24 cellular contexts compared by ENCODE assay signal in genomic region chr11:44403587-44404322, GRCh38.
"Had no signal": no experiment of that assay in that cellular context is flagged by ENCODE, and none has a peak within 500 bp of the region (broad histone marks: within the 10 kb centered on the region; RNA-seq: fewer than 3 reads in every experiment).

No MANE protein-coding gene starts in this region.

- DNase-seq: activated B cell treated with CpG ODN at 0.5 μM for 24 hours; activated CD4-positive, alpha-beta memory T cell treated with anti-CD3 and anti-CD28 coated beads for 36 hours; activated CD4-positive, alpha-beta T cell treated with anti-CD3 and anti-CD28 coated beads for 1 hour; activated CD4-positive, alpha-beta T cell treated with anti-CD3 and anti-CD28 coated beads, Interleukin-2, amount 10 ng/mL, durations not matched to agents 7 days and 5 days; activated CD8-positive, alpha-beta memory T cell treated with anti-CD3 and anti-CD28 coated beads for 24 hours; activated effector memory CD4-positive, alpha-beta T cell treated with anti-CD3 and anti-CD28 coated beads, Interleukin-2, amount 50 U/mL, for 16 hours; activated naive CD4-positive, alpha-beta T cell treated with Interleukin-2 at 50 U/mL for 16 hours; activated naive CD8-positive, alpha-beta T cell treated with anti-CD3 and anti-CD28 coated beads, Interleukin-2, amount 50 U/mL, for 24 hours; activated T-cell treated with anti-CD3 and anti-CD28 coated beads, Interleukin-2, amount 50 U/mL, for 4 hours; amniotic stem cell; body of pancreas; MG63; NCI-H1105 treated with DMSO at 0.1 percent for 48 hours; NCI-H1436 treated with DMSO at 0.1 percent for 48 hours; NCI-H187; NCI-H2081; NCI-H2227 treated with DMSO at 0.1 percent for 48 hours; PC-3; SHP77; T-cell; T-helper 2 cell; T1000 had no signal

- H3K9me3 Mint-ChIP-seq: activated B cell treated with CpG ODN at 0.5 μM for 24 hours; activated CD4-positive, alpha-beta memory T cell treated with anti-CD3 and anti-CD28 coated beads for 36 hours; activated CD4-positive, alpha-beta T cell treated with anti-CD3 and anti-CD28 coated beads, Interleukin-2, amount 10 ng/mL, durations not matched to agents 7 days and 5 days; activated naive CD8-positive, alpha-beta T cell treated with anti-CD3 and anti-CD28 coated beads, Interleukin-2, amount 50 U/mL, for 24 hours; activated T-cell treated with anti-CD3 and anti-CD28 coated beads, Interleukin-2, amount 50 U/mL, for 4 hours; central memory CD8-positive, alpha-beta T cell; T-cell had no signal

- H3K36me3 Mint-ChIP-seq: activated CD4-positive, alpha-beta memory T cell treated with anti-CD3 and anti-CD28 coated beads for 36 hours; T-cell had no signal

- H3K4me3 Mint-ChIP-seq: activated B cell treated with CpG ODN at 0.5 μM for 24 hours; activated CD4-positive, alpha-beta memory T cell treated with anti-CD3 and anti-CD28 coated beads for 36 hours; activated CD4-positive, alpha-beta T cell treated with anti-CD3 and anti-CD28 coated beads, Interleukin-2, amount 10 ng/mL, durations not matched to agents 7 days and 5 days; activated naive CD8-positive, alpha-beta T cell treated with anti-CD3 and anti-CD28 coated beads, Interleukin-2, amount 50 U/mL, for 24 hours; activated T-cell treated with anti-CD3 and anti-CD28 coated beads, Interleukin-2, amount 50 U/mL, for 4 hours; central memory CD8-positive, alpha-beta T cell; T-cell had no signal

- H3K27ac Mint-ChIP-seq: activated B cell treated with CpG ODN at 0.5 μM for 24 hours; activated CD4-positive, alpha-beta memory T cell treated with anti-CD3 and anti-CD28 coated beads for 36 hours; activated CD4-positive, alpha-beta T cell treated with anti-CD3 and anti-CD28 coated beads, Interleukin-2, amount 10 ng/mL, durations not matched to agents 7 days and 5 days; activated naive CD4-positive, alpha-beta T cell treated with anti-CD3 and anti-CD28 coated beads, Interleukin-2, amount 50 U/mL, for 72 hours; activated naive CD8-positive, alpha-beta T cell treated with anti-CD3 and anti-CD28 coated beads, Interleukin-2, amount 50 U/mL, for 24 hours; T-cell had no signal

- ATAC-seq: activated naive CD4-positive, alpha-beta T cell treated with anti-CD3 and anti-CD28 coated beads, Interleukin-2, amount 50 U/mL, for 72 hours; activated naive CD8-positive, alpha-beta T cell treated with anti-CD3 and anti-CD28 coated beads, Interleukin-2, amount 50 U/mL, for 24 hours; activated T-cell treated with anti-CD3 and anti-CD28 coated beads, Interleukin-2, amount 50 U/mL, for 4 hours; body of pancreas; PC-3; T-cell had no signal

- H3K4me1 Mint-ChIP-seq: activated naive CD8-positive, alpha-beta T cell treated with anti-CD3 and anti-CD28 coated beads, Interleukin-2, amount 50 U/mL, for 24 hours; central memory CD8-positive, alpha-beta T cell; T-cell had no signal
